ENCODE assay signal across 17 cellular contexts in the genomic region with DNA sequence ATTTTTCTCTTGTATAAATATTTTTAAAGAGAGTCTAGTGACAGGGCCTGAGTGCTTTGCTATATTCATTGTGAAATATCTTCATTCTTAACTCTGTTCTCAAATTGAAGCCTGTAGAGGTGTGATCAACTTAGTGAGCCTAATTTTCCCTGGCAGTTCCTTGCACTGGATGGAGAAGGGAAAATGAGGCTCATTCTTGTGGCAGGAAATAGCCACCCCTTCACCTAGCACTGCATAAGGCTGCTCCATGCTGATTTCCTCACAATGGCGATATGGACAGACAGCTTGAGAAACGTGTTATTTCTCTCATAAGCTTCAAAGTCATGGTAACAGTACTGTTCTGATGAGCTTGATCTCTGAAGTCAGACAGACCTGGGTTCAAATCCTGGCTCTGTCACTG.
DNase-seq lines count a peak whose midpoint lies in the region; ATAC-seq, FAIRE-seq and TF ChIP-seq lines count a peak whose summit lies in the region.
"Had no signal": no experiment of that assay in that cellular context is flagged by ENCODE, and none has a peak within 500 bp of the region (broad histone marks: within the 10 kb centered on the region; RNA-seq: fewer than 3 reads in every experiment).

No MANE protein-coding gene starts in this region.

- FAIRE-seq in GM12892 (lab: Jason Lieb, UNC): peak; percentile 38
- FAIRE-seq: H1, HepG2 had no signal

- no peak overlapping the region for H3K4me3 Mint-ChIP-seq in activated naive CD4-positive, alpha-beta T cell treated with anti-CD3 and anti-CD28 coated beads, Interleukin-2, amount 50 U/mL, for 24 hours
- no peak overlapping the region for H3K4me3 Mint-ChIP-seq in central memory CD8-positive, alpha-beta T cell
- H3K4me3 Mint-ChIP-seq: CD14-positive monocyte; CD4-positive, alpha-beta memory T cell had no signal

- H3K9me3 Mint-ChIP-seq in activated naive CD4-positive, alpha-beta T cell treated with anti-CD3 and anti-CD28 coated beads, Interleukin-2, amount 50 U/mL, for 24 hours: no peaks in the 10 kb centered on the region
- H3K9me3 Mint-ChIP-seq in central memory CD8-positive, alpha-beta T cell: no peaks in the 10 kb centered on the region

- no peak overlapping the region for H3K27ac ChIP-seq in SJCRH30
- H3K27ac ChIP-seq: BLaER1 had no signal

- no peak for ATAC-seq in central memory CD8-positive, alpha-beta T cell (replicated peaks; ENCODE audit: extremely low read depth, poor library complexity, severe bottlenecking)
- ATAC-seq: HepG2 had no signal

- H3K4me1 Mint-ChIP-seq in activated naive CD4-positive, alpha-beta T cell treated with anti-CD3 and anti-CD28 coated beads, Interleukin-2, amount 50 U/mL, for 24 hours: peaks cover 8% of the 10 kb centered on the region
- no peaks in the 10 kb centered on the region for H3K4me1 Mint-ChIP-seq in central memory CD8-positive, alpha-beta T cell
- H3K4me1 Mint-ChIP-seq: CD14-positive monocyte had no signal

- H3K36me3 Mint-ChIP-seq in activated naive CD4-positive, alpha-beta T cell treated with anti-CD3 and anti-CD28 coated beads, Interleukin-2, amount 50 U/mL, for 24 hours: no peaks in the 10 kb centered on the region
- peaks cover 3% of the 10 kb centered on the region for H3K36me3 Mint-ChIP-seq in central memory CD8-positive, alpha-beta T cell (ENCODE audit: insufficient read depth)
- H3K36me3 Mint-ChIP-seq: CD14-positive monocyte; CD4-positive, alpha-beta memory T cell had no signal

- no peaks in the 10 kb centered on the region for H3K36me3 ChIP-seq in MG63
- H3K36me3 ChIP-seq in SJCRH30: no peaks in the 10 kb centered on the region
- H3K36me3 ChIP-seq: BLaER1, HAP-1 had no signal

- TF ChIP-seq POLR2A in GM12892 (IDR thresholded peaks at IDR 0.05; ENCODE audit: low read depth, low read length): no peak

- H3K27ac Mint-ChIP-seq in activated naive CD4-positive, alpha-beta T cell treated with anti-CD3 and anti-CD28 coated beads, Interleukin-2, amount 50 U/mL, for 24 hours: peak overlapping the region; percentile 26
- peak overlapping the region; percentile 38 for H3K27ac Mint-ChIP-seq in central memory CD8-positive, alpha-beta T cell (ENCODE audit: low read depth)
- H3K27ac Mint-ChIP-seq: CD14-positive monocyte had no signal

- DNase-seq in activated naive CD4-positive, alpha-beta T cell treated with anti-CD3 and anti-CD28 coated beads, Interleukin-2, amount 50 U/mL, for 16 hours: no peak
- DNase-seq in GM12892 (ENCODE audit: insufficient read length) (no peak), MG63 (no peak), H4 (ENCODE audit: low spot score) (no peak), SJCRH30 (no peak)
- no peak for DNase-seq in central memory CD8-positive, alpha-beta T cell (ENCODE audit: low spot score in 2 of 2)
- DNase-seq: 8988T; CD4-positive, alpha-beta memory T cell; DMS153; DMS79; GDM1 had no signal

- H3K9me3 ChIP-seq in MG63 (no peaks in the 10 kb centered on the region), SJCRH30 (replicated peaks) (no peaks in the 10 kb centered on the region)
- H3K9me3 ChIP-seq: BLaER1, HAP-1 had no signal

- no peaks in the 10 kb centered on the region for H3K27me3 Mint-ChIP-seq in activated naive CD4-positive, alpha-beta T cell treated with anti-CD3 and anti-CD28 coated beads, Interleukin-2, amount 50 U/mL, for 24 hours
- H3K27me3 Mint-ChIP-seq in central memory CD8-positive, alpha-beta T cell: peaks cover under 1% of the 10 kb centered on the region
- H3K27me3 Mint-ChIP-seq: CD4-positive, alpha-beta memory T cell had no signal

- H3K4me3 ChIP-seq in MG63 (no peak overlapping the region), SJCRH30 (no peak overlapping the region)
- H3K4me3 ChIP-seq: BLaER1, HAP-1 had no signal

- H3K27me3 ChIP-seq in MG63 (no peaks in the 10 kb centered on the region), SJCRH30 (no peaks in the 10 kb centered on the region)
- H3K27me3 ChIP-seq: BLaER1 had no signal

- no peaks in the 10 kb centered on the region for H3K4me1 ChIP-seq in SJCRH30
- H3K4me1 ChIP-seq: BLaER1, HAP-1 had no signal
